8 cellular contexts compared by ENCODE assay signal in genomic region chr1:156504062-156504813, GRCh38. TPM values are rescaled to one million over a fixed set of nuclear protein-coding genes. Genes with fewer than 3 reads are reported as not detected.
DNase-seq lines count a peak whose midpoint lies in the region; ATAC-seq lines count a peak whose summit lies in the region.

No MANE protein-coding gene starts in this region.

- H3K27me3 Mint-ChIP-seq in activated naive CD4-positive, alpha-beta T cell treated with anti-CD3 and anti-CD28 coated beads, Interleukin-2, amount 50 U/mL, for 24 hours = no peaks in the 10 kb centered on the region

- H3K36me3 Mint-ChIP-seq in activated naive CD4-positive, alpha-beta T cell treated with anti-CD3 and anti-CD28 coated beads, Interleukin-2, amount 50 U/mL, for 24 hours = no peaks in the 10 kb centered on the region

- no peaks in the 10 kb centered on the region for H3K9me3 Mint-ChIP-seq in activated naive CD4-positive, alpha-beta T cell treated with anti-CD3 and anti-CD28 coated beads, Interleukin-2, amount 50 U/mL, for 24 hours

- no peaks in the 10 kb centered on the region for H3K9me3 ChIP-seq in iPS-15b (ENCODE audit: control insufficient read depth, insufficient read depth, low read length)

- H3K4me3 Mint-ChIP-seq in activated naive CD4-positive, alpha-beta T cell treated with anti-CD3 and anti-CD28 coated beads, Interleukin-2, amount 50 U/mL, for 24 hours = peak overlapping the region; percentile 87

- H3K36me3 ChIP-seq in iPS-15b (ENCODE audit: control insufficient read depth, insufficient read depth, low read length) = no peaks in the 10 kb centered on the region

- no peaks in the 10 kb centered on the region for H3K27me3 ChIP-seq in iPS-15b (ENCODE audit: control insufficient read depth, insufficient read depth, low read length)

- H3K27ac Mint-ChIP-seq in activated naive CD4-positive, alpha-beta T cell treated with anti-CD3 and anti-CD28 coated beads, Interleukin-2, amount 50 U/mL, for 24 hours = peak overlapping the region; percentile 95

- H3K4me1 Mint-ChIP-seq in activated naive CD4-positive, alpha-beta T cell treated with anti-CD3 and anti-CD28 coated beads, Interleukin-2, amount 50 U/mL, for 24 hours = peaks cover 66% of the 10 kb centered on the region

- H3K9ac ChIP-seq in iPS-15b (ENCODE audit: low read depth, low read length) = peak overlapping the region; percentile 17

- no peak for ATAC-seq in HG03439 (IDR thresholded peaks at IDR 0.05; ENCODE audit: unreplicated experiment)
- ATAC-seq in HG03039 (IDR thresholded peaks at IDR 0.05; ENCODE audit: unreplicated experiment) = no peak

- peaks cover 24% of the 10 kb centered on the region for H3K4me1 ChIP-seq in iPS-15b (ENCODE audit: control insufficient read depth, insufficient read depth, low read length)

- DNase-seq in EL (peak; percentile 29), NAMALWA (ENCODE audit: low spot score) (peak; percentile 93), substantia nigra (lab: John Stamatoyannopoulos, UW) (peak in 1 of 49 donors; percentile 52), mucosa of gallbladder (ENCODE audit: low spot score) (no peak)

- peak overlapping the region; percentile 98 for H3K27ac ChIP-seq in substantia nigra (ENCODE audit: low read depth, low read length, poor library complexity, severe bottlenecking)

- peak overlapping the region; percentile 42 for H3K4me3 ChIP-seq in iPS-15b (ENCODE audit: low read depth, low read length)

RNA-seq across cellular contexts. Expression of gene MEF2D, which starts 3.7 kb away (rescaled TPM):
- 57.8 TPM for total RNA-seq in mucosa of gallbladder
